ENCODE assay signal across 8 cellular contexts in the genomic region with DNA sequence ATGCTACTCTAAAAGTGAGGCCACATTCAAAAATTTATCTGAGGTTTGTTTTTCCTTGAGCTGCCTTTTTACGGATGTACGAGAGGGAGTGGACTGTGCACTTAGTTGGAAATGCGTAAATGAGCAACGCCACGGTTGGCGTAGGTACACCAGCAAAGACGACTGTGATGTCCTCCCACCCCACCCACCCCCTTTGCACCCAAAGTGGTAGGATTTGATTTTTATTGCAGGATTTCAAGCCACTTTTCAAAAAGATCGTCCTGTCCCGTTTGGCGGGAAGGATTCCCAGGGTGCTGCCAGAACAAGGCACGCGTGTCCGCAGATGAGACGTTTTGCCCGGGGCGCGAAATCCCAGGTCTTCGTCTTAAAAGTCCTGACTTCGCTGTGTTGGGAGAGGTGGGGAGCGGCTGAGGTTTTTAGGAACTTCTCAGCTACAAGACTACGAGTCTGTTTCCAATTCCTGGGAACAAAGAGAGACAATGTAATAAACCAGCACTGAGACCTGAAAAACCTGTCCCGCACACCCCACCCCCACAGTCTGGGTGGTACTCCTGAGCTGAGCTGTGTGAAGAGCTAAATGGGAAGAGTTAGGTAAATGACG. TPM values are rescaled to one million over a fixed set of nuclear protein-coding genes. Genes with fewer than 3 reads are reported as not detected.
DNase-seq lines count a peak whose midpoint lies in the region; ATAC-seq, FAIRE-seq and TF ChIP-seq lines count a peak whose summit lies in the region.

No MANE protein-coding gene starts in this region.

- H3K79me2 ChIP-seq in smooth muscle cell (ENCODE audit: low read depth) = peaks cover 17% of the 10 kb centered on the region

- peak overlapping the region; percentile 95 for H3K4me2 ChIP-seq in smooth muscle cell

- H3K36me3 ChIP-seq in BE2C (no peaks in the 10 kb centered on the region), adipocyte (ENCODE audit: control insufficient read depth, insufficient read depth, low read length, severe bottlenecking) (peaks cover 2% of the 10 kb centered on the region), smooth muscle cell (ENCODE audit: low read depth) (no peaks in the 10 kb centered on the region)

- H3K9ac ChIP-seq in adipocyte (ENCODE audit: low read length) (peak overlapping the region; percentile 83), smooth muscle cell (ENCODE audit: low read depth) (peak overlapping the region; percentile 49)

- DNase-seq in BE2C = no peak
- DNase-seq in HuH-7 (ENCODE audit: low spot score) = peak; percentile 61
- peak; percentile 29 for DNase-seq in adipocyte (ENCODE audit: low read depth)
- DNase-seq in smooth muscle cell (lab: John Stamatoyannopoulos, UW; ENCODE audit: unreplicated experiment) = no peak
- DNase-seq in GM19239 (ENCODE audit: insufficient read length, low spot score) = no peak
- DNase-seq in COR-L47 (lab: John Stamatoyannopoulos, UW) = no peak

- H3K4me3 ChIP-seq in BE2C (ENCODE audit: low read depth, low read length) (peak overlapping the region; percentile 61), adipocyte (ENCODE audit: low read length) (peak overlapping the region; percentile 85), iPS-18c (ENCODE audit: insufficient read depth, low read depth, low read length) (peak overlapping the region; percentile 70), smooth muscle cell (peak overlapping the region; percentile 96)

- H4K20me1 ChIP-seq in smooth muscle cell (ENCODE audit: low read depth) = peaks cover 16% of the 10 kb centered on the region

- H3K9me3 ChIP-seq in BE2C (no peaks in the 10 kb centered on the region), adipocyte (ENCODE audit: control insufficient read depth, low read length) (no peaks in the 10 kb centered on the region), iPS-18c (ENCODE audit: control insufficient read depth, insufficient read depth, low read length) (peaks cover 4% of the 10 kb centered on the region), smooth muscle cell (replicated peaks; ENCODE audit: low read depth) (no peaks in the 10 kb centered on the region)

- WGBS in smooth muscle cell (ENCODE audit: low lambda C conversion rate) = under 1% methylated on average over 23 of the region's 23 CpGs

- FAIRE-seq in GM19239 (lab: Jason Lieb, UNC) = no peak

- peak overlapping the region; percentile 52 for H2AFZ ChIP-seq in smooth muscle cell (ENCODE audit: low read depth)

- H3K27ac ChIP-seq in smooth muscle cell (ENCODE audit: low read depth) = peak overlapping the region; percentile 32

- peaks cover 5% of the 10 kb centered on the region; the same call in 1 of the 2 replicates for H3K27me3 ChIP-seq in BE2C
- H3K27me3 ChIP-seq in adipocyte (replicated peaks; ENCODE audit: control insufficient read depth, insufficient read depth, low read length) = no peaks in the 10 kb centered on the region
- no peaks in the 10 kb centered on the region for H3K27me3 ChIP-seq in smooth muscle cell (ENCODE audit: low read depth)

- no peak for TF ChIP-seq CTCF in BE2C (IDR thresholded peaks at IDR 0.05; ENCODE audit: low read depth, low read length)
- no peak for TF ChIP-seq CTCF in smooth muscle cell (IDR thresholded peaks at IDR 0.05; ENCODE audit: borderline replicate concordance, insufficient read depth, poor library complexity, severe bottlenecking)

- H3K4me1 ChIP-seq in BE2C (peaks cover 4% of the 10 kb centered on the region; the same call in 1 of the 2 replicates), adipocyte (ENCODE audit: control insufficient read depth, insufficient read depth, low read length) (peaks cover 27% of the 10 kb centered on the region), smooth muscle cell (ENCODE audit: low read depth) (peaks cover 38% of the 10 kb centered on the region)

- no peak for ATAC-seq in GM21515 (IDR thresholded peaks at IDR 0.05; ENCODE audit: unreplicated experiment)

- peaks cover 20% of the 10 kb centered on the region for H3F3A ChIP-seq in smooth muscle cell (ENCODE audit: low read depth)

RNA-seq across cellular contexts. Expression of gene TLE1, which starts 1.0 kb away (rescaled TPM):
- polyA plus RNA-seq in BE2C (2012; ENCODE audit: insufficient read depth, insufficient read length, low read depth) = 41.7 TPM
- total RNA-seq in smooth muscle cell = 25.5 and 32.5 TPM in 2 replicates
- polyA plus RNA-seq in smooth muscle cell = 35.2 and 41.9 TPM in 2 replicates

Comparison
In these comparisons a context has a peak if more than half of its experiments do, and no peak if none do; other contexts are left out.
1. DNase-seq: peak in HuH-7 (single experiment) and adipocyte (single experiment); none in BE2C (single experiment), smooth muscle cell (single experiment), GM19239 (single experiment) and COR-L47 (single experiment).
2. Peak in every context shown above with its lines, with median percentiles within 50 percentile points of each other: H3K4me3 ChIP-seq.